2 cellular contexts compared by ENCODE assay signal in the genomic region with DNA sequence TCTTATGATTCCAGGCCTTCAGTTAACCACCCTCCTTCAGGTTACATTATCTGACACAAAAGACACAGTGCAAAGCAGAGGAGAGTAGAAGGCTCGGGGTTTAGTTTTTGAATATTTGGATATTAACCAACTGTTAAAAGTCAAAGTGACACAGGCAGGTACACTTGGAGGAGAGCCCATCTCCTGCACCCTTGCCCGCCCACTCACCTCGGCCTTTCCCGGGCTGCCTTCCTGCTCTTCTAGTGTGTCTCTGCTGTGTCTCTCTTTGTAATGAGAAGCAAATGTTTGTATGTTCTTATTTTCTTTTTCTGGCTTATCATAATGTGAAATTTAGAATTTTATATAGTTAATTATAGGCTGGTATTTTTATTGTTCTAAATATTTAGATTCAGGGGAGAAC.
TF ChIP-seq lines count a peak whose summit lies in the region.

No MANE protein-coding gene starts in this region.

TF ChIP-seq in liver, 16 proteins besides CTCF, POLR2A, EP300 and RAD21:
- no peak for TF ChIP-seq RXRA (IDR thresholded peaks at IDR 0.05)
- TF ChIP-seq, protein P1, sequence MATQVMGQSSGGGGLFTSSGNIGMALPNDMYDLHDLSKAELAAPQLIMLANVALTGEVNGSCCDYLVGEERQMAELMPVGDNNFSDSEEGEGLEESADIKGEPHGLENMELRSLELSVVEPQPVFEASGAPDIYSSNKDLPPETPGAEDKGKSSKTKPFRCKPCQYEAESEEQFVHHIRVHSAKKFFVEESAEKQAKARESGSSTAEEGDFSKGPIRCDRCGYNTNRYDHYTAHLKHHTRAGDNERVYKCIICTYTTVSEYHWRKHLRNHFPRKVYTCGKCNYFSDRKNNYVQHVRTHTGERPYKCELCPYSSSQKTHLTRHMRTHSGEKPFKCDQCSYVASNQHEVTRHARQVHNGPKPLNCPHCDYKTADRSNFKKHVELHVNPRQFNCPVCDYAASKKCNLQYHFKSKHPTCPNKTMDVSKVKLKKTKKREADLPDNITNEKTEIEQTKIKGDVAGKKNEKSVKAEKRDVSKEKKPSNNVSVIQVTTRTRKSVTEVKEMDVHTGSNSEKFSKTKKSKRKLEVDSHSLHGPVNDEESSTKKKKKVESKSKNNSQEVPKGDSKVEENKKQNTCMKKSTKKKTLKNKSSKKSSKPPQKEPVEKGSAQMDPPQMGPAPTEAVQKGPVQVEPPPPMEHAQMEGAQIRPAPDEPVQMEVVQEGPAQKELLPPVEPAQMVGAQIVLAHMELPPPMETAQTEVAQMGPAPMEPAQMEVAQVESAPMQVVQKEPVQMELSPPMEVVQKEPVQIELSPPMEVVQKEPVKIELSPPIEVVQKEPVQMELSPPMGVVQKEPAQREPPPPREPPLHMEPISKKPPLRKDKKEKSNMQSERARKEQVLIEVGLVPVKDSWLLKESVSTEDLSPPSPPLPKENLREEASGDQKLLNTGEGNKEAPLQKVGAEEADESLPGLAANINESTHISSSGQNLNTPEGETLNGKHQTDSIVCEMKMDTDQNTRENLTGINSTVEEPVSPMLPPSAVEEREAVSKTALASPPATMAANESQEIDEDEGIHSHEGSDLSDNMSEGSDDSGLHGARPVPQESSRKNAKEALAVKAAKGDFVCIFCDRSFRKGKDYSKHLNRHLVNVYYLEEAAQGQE (IDR thresholded peaks at IDR 0.05) = no peak
- TF ChIP-seq, protein P2, sequence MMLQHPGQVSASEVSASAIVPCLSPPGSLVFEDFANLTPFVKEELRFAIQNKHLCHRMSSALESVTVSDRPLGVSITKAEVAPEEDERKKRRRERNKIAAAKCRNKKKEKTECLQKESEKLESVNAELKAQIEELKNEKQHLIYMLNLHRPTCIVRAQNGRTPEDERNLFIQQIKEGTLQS (IDR thresholded peaks at IDR 0.05) = no peak
- TF ChIP-seq, protein P3, sequence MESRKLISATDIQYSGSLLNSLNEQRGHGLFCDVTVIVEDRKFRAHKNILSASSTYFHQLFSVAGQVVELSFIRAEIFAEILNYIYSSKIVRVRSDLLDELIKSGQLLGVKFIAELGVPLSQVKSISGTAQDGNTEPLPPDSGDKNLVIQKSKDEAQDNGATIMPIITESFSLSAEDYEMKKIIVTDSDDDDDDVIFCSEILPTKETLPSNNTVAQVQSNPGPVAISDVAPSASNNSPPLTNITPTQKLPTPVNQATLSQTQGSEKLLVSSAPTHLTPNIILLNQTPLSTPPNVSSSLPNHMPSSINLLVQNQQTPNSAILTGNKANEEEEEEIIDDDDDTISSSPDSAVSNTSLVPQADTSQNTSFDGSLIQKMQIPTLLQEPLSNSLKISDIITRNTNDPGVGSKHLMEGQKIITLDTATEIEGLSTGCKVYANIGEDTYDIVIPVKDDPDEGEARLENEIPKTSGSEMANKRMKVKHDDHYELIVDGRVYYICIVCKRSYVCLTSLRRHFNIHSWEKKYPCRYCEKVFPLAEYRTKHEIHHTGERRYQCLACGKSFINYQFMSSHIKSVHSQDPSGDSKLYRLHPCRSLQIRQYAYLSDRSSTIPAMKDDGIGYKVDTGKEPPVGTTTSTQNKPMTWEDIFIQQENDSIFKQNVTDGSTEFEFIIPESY (IDR thresholded peaks at IDR 0.05) = no peak
- TF ChIP-seq FOXA1 (IDR thresholded peaks at IDR 0.05) = no peak
- TF ChIP-seq EGR1 (IDR thresholded peaks at IDR 0.05; ENCODE audit: low read depth in 2 of 2) = peak; percentile 80 to 81
- TF ChIP-seq GABPA (IDR thresholded peaks at IDR 0.05 in 1 of 2, conservative IDR thresholded peaks at IDR 0.05 in 1 of 2) = no peak
- no peak for TF ChIP-seq FOXA2 (IDR thresholded peaks at IDR 0.05)
- peak in 1 of 2 donors; percentile 9 for TF ChIP-seq HNF4A (conservative IDR thresholded peaks at IDR 0.05)
- TF ChIP-seq TAF1 (conservative IDR thresholded peaks at IDR 0.05) = no peak
- no peak for TF ChIP-seq YY1 (IDR thresholded peaks at IDR 0.05)
- no peak for TF ChIP-seq HNF4G (IDR thresholded peaks at IDR 0.05)
- TF ChIP-seq, protein P4, sequence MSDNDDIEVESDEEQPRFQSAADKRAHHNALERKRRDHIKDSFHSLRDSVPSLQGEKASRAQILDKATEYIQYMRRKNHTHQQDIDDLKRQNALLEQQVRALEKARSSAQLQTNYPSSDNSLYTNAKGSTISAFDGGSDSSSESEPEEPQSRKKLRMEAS (IDR thresholded peaks at IDR 0.05) = no peak
- no peak for TF ChIP-seq SP1 (IDR thresholded peaks at IDR 0.05)
- no peak for TF ChIP-seq JUND (IDR thresholded peaks at IDR 0.05)

TF ChIP-seq in HepG2, 621 proteins besides CTCF, POLR2A, EP300 and RAD21:
- TF ChIP-seq NFKBIZ (CRISPR knock-in tag; IDR thresholded peaks at IDR 0.05) = no peak
- no peak for TF ChIP-seq NFE2L1 (CRISPR knock-in tag; IDR thresholded peaks at IDR 0.05; ENCODE audit: borderline replicate concordance)
- TF ChIP-seq ZFP41 (CRISPR knock-in tag; IDR thresholded peaks at IDR 0.05; ENCODE audit: borderline replicate concordance) = no peak
- no peak for TF ChIP-seq HMGA1 (CRISPR knock-in tag; conservative IDR thresholded peaks at IDR 0.05)
- no peak for TF ChIP-seq HNRNPL (IDR thresholded peaks at IDR 0.05; ENCODE audit: low read depth, low read length)
- no peak for TF ChIP-seq ZNF34 (CRISPR knock-in tag; IDR thresholded peaks at IDR 0.05; ENCODE audit: borderline replicate concordance)
- TF ChIP-seq ATAD3A (CRISPR knock-in tag; IDR thresholded peaks at IDR 0.05) = no peak
- TF ChIP-seq, protein P5, sequence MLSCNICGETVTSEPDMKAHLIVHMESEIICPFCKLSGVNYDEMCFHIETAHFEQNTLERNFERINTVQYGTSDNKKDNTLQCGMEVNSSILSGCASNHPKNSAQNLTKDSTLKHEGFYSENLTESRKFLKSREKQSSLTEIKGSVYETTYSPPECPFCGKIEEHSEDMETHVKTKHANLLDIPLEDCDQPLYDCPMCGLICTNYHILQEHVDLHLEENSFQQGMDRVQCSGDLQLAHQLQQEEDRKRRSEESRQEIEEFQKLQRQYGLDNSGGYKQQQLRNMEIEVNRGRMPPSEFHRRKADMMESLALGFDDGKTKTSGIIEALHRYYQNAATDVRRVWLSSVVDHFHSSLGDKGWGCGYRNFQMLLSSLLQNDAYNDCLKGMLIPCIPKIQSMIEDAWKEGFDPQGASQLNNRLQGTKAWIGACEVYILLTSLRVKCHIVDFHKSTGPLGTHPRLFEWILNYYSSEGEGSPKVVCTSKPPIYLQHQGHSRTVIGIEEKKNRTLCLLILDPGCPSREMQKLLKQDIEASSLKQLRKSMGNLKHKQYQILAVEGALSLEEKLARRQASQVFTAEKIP (CRISPR knock-in tag; IDR thresholded peaks at IDR 0.05; ENCODE audit: borderline replicate concordance) = no peak
- no peak for TF ChIP-seq NKX3-1 (CRISPR knock-in tag; IDR thresholded peaks at IDR 0.05)
- TF ChIP-seq ZNF292 (CRISPR knock-in tag; IDR thresholded peaks at IDR 0.05; ENCODE audit: borderline replicate concordance, low read depth) = no peak
- no peak for TF ChIP-seq JUND (CRISPR knock-in tag; IDR thresholded peaks at IDR 0.05)
TF ChIP-seq in HepG2: peak in this region for 0.
